22 cellular contexts compared by ENCODE assay signal in the genomic region with DNA sequence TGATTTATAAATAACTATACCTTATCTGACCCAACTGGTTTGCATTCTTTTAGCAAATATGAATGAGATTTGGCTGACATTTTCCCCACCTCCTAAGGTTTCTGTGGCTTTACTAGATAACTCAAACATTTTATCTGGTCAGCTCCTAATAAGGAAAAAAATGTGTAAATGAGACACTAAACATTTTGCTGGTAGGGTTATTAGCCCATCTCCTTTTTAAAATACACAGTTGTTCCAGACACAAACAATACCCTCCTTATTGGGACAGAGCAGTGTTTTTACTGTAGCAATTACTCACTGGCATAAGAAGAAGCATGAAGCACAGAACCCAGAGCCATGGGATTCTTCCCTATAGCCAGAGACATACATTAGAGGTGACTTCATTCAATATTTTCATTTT. TPM values are rescaled to one million over a fixed set of nuclear protein-coding genes. Genes with fewer than 3 reads are reported as not detected.
A peak's percentile ranks its signal among the peaks of the same experiment; 100 is the strongest.
DNase-seq lines count a peak whose midpoint lies in the region; ATAC-seq and TF ChIP-seq lines count a peak whose summit lies in the region.
"Had no signal": no experiment of that assay in that cellular context is flagged by ENCODE, and none has a peak within 500 bp of the region (broad histone marks: within the 10 kb centered on the region; RNA-seq: fewer than 3 reads in every experiment).

No MANE protein-coding gene starts in this region.

- H4K20me1 ChIP-seq in IMR-90 (ENCODE audit: insufficient read depth, low read length) = no peaks in the 10 kb centered on the region
- H4K20me1 ChIP-seq: BLaER1 treated with 17β-estradiol and CSF1 and Interleukin-3, amounts not matched to agents 10 nM and 100 nM had no signal

- no peak overlapping the region for H3K18ac ChIP-seq in IMR-90 (ENCODE audit: low read depth, low read length)

- no peak overlapping the region for H3K4me2 ChIP-seq in IMR-90 (ENCODE audit: low read depth, low read length)
- H3K4me2 ChIP-seq: A549; BLaER1 treated with 17β-estradiol and CSF1 and Interleukin-3, amounts not matched to agents 10 nM and 100 nM had no signal

- POLR2A ChIA-PET in IMR-90 (lab: Charles Lee; ENCODE audit: unreplicated experiment) = no interaction called here

- TF ChIP-seq CTCF in IMR-90 (conservative IDR thresholded peaks at IDR 0.05; ENCODE audit: low read depth, low read length) (no peak), body of pancreas (IDR thresholded peaks at IDR 0.05) (no peak)

- DNase-seq in COLO829 (ENCODE audit: low spot score) = peak; percentile 60
- DNase-seq in IMR-90 = no peak
- DNase-seq in amniotic epithelial cell (ENCODE audit: low read depth) = peak; percentile 15
- DNase-seq in foreskin melanocyte = peak; percentile 72
- no peak for DNase-seq in T-helper 2 cell
- no peak for DNase-seq in kidney glomerular epithelial cell (lab: John Stamatoyannopoulos, UW)
- no peak for DNase-seq in body of pancreas
- no peak for DNase-seq in kidney tubule cell (ENCODE audit: low spot score)
- DNase-seq: AML-193; CD4-positive, alpha-beta T cell; CD8-positive, alpha-beta T cell; COR-L47; DMS 273 treated with DMSO at 0.1 percent for 48 hours; DMS153; DMS53; DMS79; DND-41; GF-D8 had no signal

- intact Hi-C loops in IMR-90 (cut with micrococcal nuclease) = no loop called here
- intact Hi-C loops in body of pancreas (cut with DNase I) = no loop called here

- no peak overlapping the region for H2BK20ac ChIP-seq in IMR-90 (ENCODE audit: low read depth, low read length)

- no peak overlapping the region for H2AFZ ChIP-seq in IMR-90 (replicated peaks; ENCODE audit: low read length, poor library complexity)

- H2AK9ac ChIP-seq in IMR-90 (replicated peaks; ENCODE audit: low read depth, low read length, poor library complexity) = no peak overlapping the region

- H2AK5ac ChIP-seq in IMR-90 (ENCODE audit: low read depth, low read length) = no peak overlapping the region

- peaks cover 2% of the 10 kb centered on the region; the same call in 1 of the 2 replicates for H3K9me1 ChIP-seq in IMR-90 (ENCODE audit: insufficient read depth, low read length)

- H3K4ac ChIP-seq in IMR-90 (ENCODE audit: low read depth, low read length) = no peak overlapping the region

- in situ Hi-C loops in IMR-90 (cut with MboI; ENCODE audit: low sequenced_read_pairs) = no loop called here

- H3K27ac ChIP-seq in IMR-90 (ENCODE audit: insufficient read depth, low read length) = no peak overlapping the region
- H3K27ac ChIP-seq in body of pancreas = no peak overlapping the region
- H3K27ac ChIP-seq: 22Rv1; A549; BLaER1 treated with 17β-estradiol and CSF1 and Interleukin-3, amounts not matched to agents 10 nM and 100 nM; C4-2B had no signal

- H4K8ac ChIP-seq in IMR-90 (ENCODE audit: low read depth in 2 of 2, low read length in 2 of 2) = no peak overlapping the region

- no peak for TF ChIP-seq POLR2A in IMR-90 (IDR thresholded peaks at IDR 0.05; ENCODE audit: low read depth, low read length)
- TF ChIP-seq POLR2A in body of pancreas (IDR thresholded peaks at IDR 0.05) = no peak

- H4K91ac ChIP-seq in IMR-90 (ENCODE audit: insufficient read depth, low read depth, low read length) = no peak overlapping the region

- no peak for TF ChIP-seq RAD21 in IMR-90 (IDR thresholded peaks at IDR 0.05; ENCODE audit: low read length)

- H3K4me1 ChIP-seq in IMR-90 (ENCODE audit: control insufficient read depth, insufficient read depth, low read length) (peaks cover 3% of the 10 kb centered on the region), body of pancreas (no peaks in the 10 kb centered on the region)
- H3K4me1 ChIP-seq: A549 had no signal

- H3K4me3 ChIP-seq in IMR-90 (ENCODE audit: insufficient read depth, low read depth, low read length) = no peak overlapping the region
- no peak overlapping the region for H3K4me3 ChIP-seq in body of pancreas
- H3K4me3 ChIP-seq: A549; BLaER1 treated with 17β-estradiol and CSF1 and Interleukin-3, amounts not matched to agents 10 nM and 100 nM had no signal

- H3K14ac ChIP-seq in IMR-90 (replicated peaks; ENCODE audit: low read depth, low read length) = no peak overlapping the region

- no peak overlapping the region for H2BK120ac ChIP-seq in IMR-90 (ENCODE audit: low read depth, low read length)

- CTCF ChIA-PET in IMR-90 (lab: Yijun Ruan, JAX) = no interaction called here

- H3K9me3 ChIP-seq in IMR-90 (ENCODE audit: control insufficient read depth, insufficient read depth, low read length) (no peaks in the 10 kb centered on the region), body of pancreas (no peaks in the 10 kb centered on the region)
- H3K9me3 ChIP-seq: A549 had no signal

- H3K56ac ChIP-seq in IMR-90 (ENCODE audit: extremely low read depth, insufficient read depth, low read length) = no peak overlapping the region

- ATAC-seq in IMR-90 (ENCODE audit: low read depth) = peak; percentile 48; the same call in 1 of the 2 replicates
- ATAC-seq in body of pancreas = no peak
- ATAC-seq: A549; CD8-positive, alpha-beta T cell had no signal

- dilution Hi-C loops in IMR-90 (cut with HindIII; ENCODE audit: low sequenced_read_pairs, unreplicated experiment) = no loop called here

- no peak overlapping the region for H2BK15ac ChIP-seq in IMR-90 (ENCODE audit: low read depth, low read length)

- BruUV-seq in IMR-90 (replicated peaks; lab: Mats Ljungman, UMichigan) = no TSS peak

- no peaks in the 10 kb centered on the region for H3K36me3 ChIP-seq in IMR-90 (ENCODE audit: control insufficient read depth, insufficient read depth, low read length)
- no peaks in the 10 kb centered on the region for H3K36me3 ChIP-seq in body of pancreas (replicated peaks in 1 of 2; ENCODE audit: insufficient read depth in 1 of 2, low read depth in 2 of 2)
- H3K36me3 ChIP-seq: BLaER1 treated with 17β-estradiol and CSF1 and Interleukin-3, amounts not matched to agents 10 nM and 100 nM had no signal

- no peak overlapping the region for H4K5ac ChIP-seq in IMR-90 (ENCODE audit: low read depth, low read length)

- no peak overlapping the region for H3K9ac ChIP-seq in IMR-90 (ENCODE audit: low read depth, low read length)
- H3K9ac ChIP-seq: BLaER1 treated with 17β-estradiol and CSF1 and Interleukin-3, amounts not matched to agents 10 nM and 100 nM had no signal

- no peaks in the 10 kb centered on the region for H3K79me1 ChIP-seq in IMR-90 (ENCODE audit: low read depth in 1 of 2, low read length in 2 of 2)

- H3K27me3 ChIP-seq in IMR-90 (ENCODE audit: control insufficient read depth, insufficient read depth, low read length) = no peaks in the 10 kb centered on the region
- no peaks in the 10 kb centered on the region for H3K27me3 ChIP-seq in body of pancreas

- H3K23ac ChIP-seq in IMR-90 (ENCODE audit: low read depth, low read length) = no peak overlapping the region

- no peak overlapping the region for H2BK5ac ChIP-seq in IMR-90 (ENCODE audit: low read depth, low read length, poor library complexity, severe bottlenecking)

TF ChIP-seq in IMR-90, 13 proteins besides CTCF, POLR2A, EP300 and RAD21:
- TF ChIP-seq MXI1 (IDR thresholded peaks at IDR 0.05; ENCODE audit: borderline replicate concordance, low read depth, low read length) (no peak), SMC3 (IDR thresholded peaks at IDR 0.05; ENCODE audit: low read depth, low read length) (no peak), MAZ (IDR thresholded peaks at IDR 0.05; ENCODE audit: borderline replicate concordance, low read depth, low read length) (no peak), CEBPB (IDR thresholded peaks at IDR 0.05; ENCODE audit: low read depth, low read length) (no peak), MAFK (IDR thresholded peaks at IDR 0.05; ENCODE audit: low read depth, low read length) (no peak), RFX5 (IDR thresholded peaks at IDR 0.05; ENCODE audit: low read depth, low read length) (no peak), BHLHE40 (IDR thresholded peaks at IDR 0.05; ENCODE audit: low read depth, low read length) (no peak), CHD1 (IDR thresholded peaks at IDR 0.05; ENCODE audit: low read depth, low read length) (no peak), NFE2L2 (IDR thresholded peaks at IDR 0.05; ENCODE audit: low read depth, low read length) (no peak), FOS (IDR thresholded peaks at IDR 0.05; ENCODE audit: low read depth, low read length) (no peak), RCOR1 (IDR thresholded peaks at IDR 0.05; ENCODE audit: insufficient replicate concordance, low read length) (no peak)
- TF ChIP-seq, protein P1, sequence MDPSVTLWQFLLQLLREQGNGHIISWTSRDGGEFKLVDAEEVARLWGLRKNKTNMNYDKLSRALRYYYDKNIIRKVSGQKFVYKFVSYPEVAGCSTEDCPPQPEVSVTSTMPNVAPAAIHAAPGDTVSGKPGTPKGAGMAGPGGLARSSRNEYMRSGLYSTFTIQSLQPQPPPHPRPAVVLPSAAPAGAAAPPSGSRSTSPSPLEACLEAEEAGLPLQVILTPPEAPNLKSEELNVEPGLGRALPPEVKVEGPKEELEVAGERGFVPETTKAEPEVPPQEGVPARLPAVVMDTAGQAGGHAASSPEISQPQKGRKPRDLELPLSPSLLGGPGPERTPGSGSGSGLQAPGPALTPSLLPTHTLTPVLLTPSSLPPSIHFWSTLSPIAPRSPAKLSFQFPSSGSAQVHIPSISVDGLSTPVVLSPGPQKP (IDR thresholded peaks at IDR 0.05; ENCODE audit: borderline replicate concordance, low read depth, low read length) = no peak
- TF ChIP-seq, protein P2, sequence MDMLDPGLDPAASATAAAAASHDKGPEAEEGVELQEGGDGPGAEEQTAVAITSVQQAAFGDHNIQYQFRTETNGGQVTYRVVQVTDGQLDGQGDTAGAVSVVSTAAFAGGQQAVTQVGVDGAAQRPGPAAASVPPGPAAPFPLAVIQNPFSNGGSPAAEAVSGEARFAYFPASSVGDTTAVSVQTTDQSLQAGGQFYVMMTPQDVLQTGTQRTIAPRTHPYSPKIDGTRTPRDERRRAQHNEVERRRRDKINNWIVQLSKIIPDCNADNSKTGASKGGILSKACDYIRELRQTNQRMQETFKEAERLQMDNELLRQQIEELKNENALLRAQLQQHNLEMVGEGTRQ (IDR thresholded peaks at IDR 0.05; ENCODE audit: low read depth, low read length) = no peak

RNA-seq across cellular contexts. Expression of a gene that starts 53.8 kb away (rescaled TPM):
- total RNA-seq in IMR-90 (2012; rRNA removed) (18.5 and 23.6 TPM in 2 replicates), body of pancreas (under 1 TPM in 1 of 2 donors, not detected in 1; 0.66 TPM)
- 10.5 and 13.0 TPM in 2 replicates for polyA plus RNA-seq in IMR-90 (2012; rRNA removed)
- polyA plus RNA-seq in IMR-90 (2012; cell fraction: cytosol; rRNA removed) = 3.1 and 3.5 TPM in 2 replicates
- polyA plus RNA-seq in IMR-90 (2012; cell fraction: nucleus; rRNA removed; ENCODE audit: low replicate concordance) = 7.5 and 25.2 TPM in 2 replicates

Comparison
In these comparisons a context has a peak if more than half of its experiments do, and no peak if none do; other contexts are left out.
1. DNase-seq: peak in COLO829 (single experiment), amniotic epithelial cell (single experiment) and foreskin melanocyte (single experiment); none in IMR-90 (single experiment), T-helper 2 cell (0 of 5), kidney glomerular epithelial cell (single experiment), body of pancreas (0 of 4) and kidney tubule cell (single experiment).
2. RNA of a gene that starts 53.8 kb away (total RNA-seq): 18.5 to 23.6 TPM in IMR-90; 0.66 TPM in body of pancreas; every median in the first group is over 10 times any median in the second.